8 cellular contexts compared by ENCODE assay signal in the genomic region with DNA sequence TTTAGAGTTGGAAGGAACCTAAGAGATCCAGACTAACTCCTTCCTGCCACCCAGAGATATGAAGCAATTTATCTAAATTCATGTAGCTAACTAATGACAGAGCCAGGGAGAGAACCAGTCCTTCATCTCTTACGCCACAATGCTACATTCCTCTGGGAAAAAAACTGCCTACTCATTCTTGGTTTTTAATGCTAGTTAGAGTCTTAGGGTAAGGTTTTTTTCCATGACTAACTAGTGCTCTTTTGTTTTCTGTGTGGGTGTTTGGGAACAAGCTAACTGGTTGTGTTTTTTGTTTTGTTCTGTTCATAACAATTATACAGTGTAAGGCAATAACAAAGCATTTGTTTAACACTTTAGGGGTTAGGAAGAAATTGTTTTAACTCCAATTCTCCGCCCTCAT. TPM values are rescaled to one million over a fixed set of nuclear protein-coding genes. Genes with fewer than 3 reads are reported as not detected.
A peak's percentile ranks its signal among the peaks of the same experiment; 100 is the strongest.
DNase-seq lines count a peak whose midpoint lies in the region; ATAC-seq and TF ChIP-seq lines count a peak whose summit lies in the region.

No MANE protein-coding gene starts in this region.

- DNase-seq in AG04450 (ENCODE audit: low read depth, low spot score) (peak; percentile 38), NT2/D1 (ENCODE audit: low read depth, low spot score) (peak; percentile 38), endothelial cell (ENCODE audit: low spot score) (no peak), lung microvascular endothelial cell (ENCODE audit: low read depth in 2 of 2) (peak; percentile 39 to 86), spleen (no peak), DMS153 treated with DMSO at 0.1 percent for 48 hours (lab: John Stamatoyannopoulos, UW; ENCODE audit: unreplicated experiment) (no peak)
- no peak for DNase-seq in activated CD4-positive, alpha-beta T cell treated with anti-CD3 and anti-CD28 coated beads for 1 hour

- no peak overlapping the region for H3K9ac ChIP-seq in NT2/D1 (ENCODE audit: insufficient read length, low read depth)

- peaks cover 6% of the 10 kb centered on the region for H3K27me3 Mint-ChIP-seq in endothelial cell (ENCODE audit: unreplicated experiment)

- peak overlapping the region; percentile 40 for H3K27ac ChIP-seq in AG04450 (ENCODE audit: low read depth, low read length)
- H3K27ac ChIP-seq in spleen = peak overlapping the region in 2 of 8 donors; percentile 6 to 46

- peaks cover 9% of the 10 kb centered on the region for H3K36me3 Mint-ChIP-seq in endothelial cell (ENCODE audit: low read depth, unreplicated experiment)

- no peak overlapping the region for H3K4me3 Mint-ChIP-seq in endothelial cell (ENCODE audit: unreplicated experiment)

- intact Hi-C loops in spleen (cut with DNase I; ENCODE audit: low total_unique reads) = no loop called here

- TF ChIP-seq CTCF in AG04450 (IDR thresholded peaks at IDR 0.05; ENCODE audit: low read depth, low read length) = no peak
- no peak for TF ChIP-seq CTCF in endothelial cell (IDR thresholded peaks at IDR 0.05; ENCODE audit: unreplicated experiment)
- no peak for TF ChIP-seq CTCF in spleen (IDR thresholded peaks at IDR 0.05 in 8 of 11, conservative IDR thresholded peaks at IDR 0.05 in 3 of 11)

- no peaks in the 10 kb centered on the region for H3K9me3 Mint-ChIP-seq in endothelial cell (ENCODE audit: unreplicated experiment)

- H3K9me3 ChIP-seq in AG04450 (ENCODE audit: control insufficient read depth, insufficient read depth, low read length) (no peaks in the 10 kb centered on the region), NT2/D1 (ENCODE audit: insufficient read depth, low read length) (no peaks in the 10 kb centered on the region), spleen (no peaks in the 10 kb centered on the region)

- H3K4me1 Mint-ChIP-seq in endothelial cell (ENCODE audit: unreplicated experiment) = peaks cover 76% of the 10 kb centered on the region

- peak overlapping the region; percentile 99 for H3K27ac Mint-ChIP-seq in endothelial cell (ENCODE audit: unreplicated experiment)

- peaks cover 2% of the 10 kb centered on the region for H3K4me1 ChIP-seq in NT2/D1 (ENCODE audit: insufficient read depth, insufficient read length)
- H3K4me1 ChIP-seq in spleen = peaks cover 0 to 13% (median 0%) of the 10 kb centered on the region in 6 donors

- H3K36me3 ChIP-seq in NT2/D1 (ENCODE audit: insufficient read depth, insufficient read length, low read length) (peaks cover 15% of the 10 kb centered on the region), spleen (peaks cover 0 to 30% (median 9%) of the 10 kb centered on the region in 6 donors)

- H3K27me3 ChIP-seq in AG04450 (ENCODE audit: control insufficient read depth, insufficient read depth, low read length) (no peaks in the 10 kb centered on the region), NT2/D1 (ENCODE audit: insufficient read depth, insufficient read length) (no peaks in the 10 kb centered on the region), spleen (replicated peaks in 1 of 7) (no peaks in the 10 kb centered on the region)

- 38 to 77% (median 43%) methylated on average over 2 of the region's 2 CpGs for WGBS in spleen, 5 donors

- CTCF ChIA-PET in AG04450 (lab: Charles Lee) = no interaction called here

- H3K4me3 ChIP-seq in AG04450 (ENCODE audit: low read depth, low read length) = no peak overlapping the region
- no peak overlapping the region for H3K4me3 ChIP-seq in NT2/D1 (ENCODE audit: insufficient read length, low read depth)
- H3K4me3 ChIP-seq in spleen = no peak overlapping the region

- no peak for TF ChIP-seq POLR2A in spleen (IDR thresholded peaks at IDR 0.05)

- POLR2A ChIA-PET in AG04450 (lab: Yijun Ruan, JAX) = no interaction called here

- ATAC-seq in HG02588 (IDR thresholded peaks at IDR 0.05; ENCODE audit: unreplicated experiment) = no peak

RNA-seq across cellular contexts. Expression of gene SLC44A1, which starts 52.4 kb away (rescaled TPM):
- 15.6 and 16.6 TPM in 2 replicates for polyA plus RNA-seq in AG04450 (2011; rRNA removed)
- polyA minus RNA-seq in AG04450 (2011; rRNA and poly(A)+ RNA removed) = 21.7 and 31.9 TPM in 2 replicates
- total RNA-seq in endothelial cell (ENCODE audit: unreplicated experiment) = 69.7 TPM
- 10.1 and 16.6 TPM in 2 replicates for total RNA-seq in lung microvascular endothelial cell
- 10 to 100 TPM; 17.9 to 27.5 (median 24.0) TPM for total RNA-seq in spleen
- polyA plus RNA-seq in spleen = 1 to 10 TPM; 3.1 to 4.4 (median 4.3) TPM

Comparison
In these comparisons a context has a peak if more than half of its experiments do, and no peak if none do; other contexts are left out.
1. DNase-seq: peak in AG04450 (single experiment), NT2/D1 (single experiment) and lung microvascular endothelial cell (2 of 2); none in endothelial cell (single experiment), spleen (single experiment), activated CD4-positive, alpha-beta T cell treated with anti-CD3 and anti-CD28 coated beads for 1 hour (single experiment) and DMS153 treated with DMSO at 0.1 percent for 48 hours (single experiment).